In genomic region chr16:83532634-83533033, GRCh38 we compare ENCODE assay signal across 20 cellular contexts.
"Had no signal": no experiment of that assay in that cellular context is flagged by ENCODE, and none has a peak within 500 bp of the region (broad histone marks: within the 10 kb centered on the region; RNA-seq: fewer than 3 reads in every experiment).

No MANE protein-coding gene starts in this region.

- H3K27me3 ChIP-seq: colonic mucosa, sigmoid colon, tibial artery had no signal

- H3K27ac ChIP-seq: colonic mucosa, parathyroid adenoma, sigmoid colon, tibial artery, WERI-Rb-1 had no signal

- H3K27me3 Mint-ChIP-seq: activated naive CD4-positive, alpha-beta T cell treated with anti-CD3 and anti-CD28 coated beads, Interleukin-2, amount 10 ng/mL, durations not matched to agents 7 days and 5 days; central memory CD8-positive, alpha-beta T cell; T-helper 17 cell had no signal

- H3K36me3 Mint-ChIP-seq: activated naive CD4-positive, alpha-beta T cell treated with anti-CD3 and anti-CD28 coated beads, Interleukin-2, amount 10 ng/mL, durations not matched to agents 7 days and 5 days; immature natural killer cell; naive thymus-derived CD8-positive, alpha-beta T cell had no signal

- H3K4me3 Mint-ChIP-seq: activated naive CD4-positive, alpha-beta T cell treated with anti-CD3 and anti-CD28 coated beads, Interleukin-2, amount 10 ng/mL, durations not matched to agents 7 days and 5 days; central memory CD8-positive, alpha-beta T cell; immature natural killer cell; naive thymus-derived CD8-positive, alpha-beta T cell; T-helper 17 cell had no signal

- H3K4me3 ChIP-seq: colonic mucosa, mucosa of descending colon, sigmoid colon, tibial artery had no signal

- H3K9ac ChIP-seq: parathyroid adenoma had no signal

- H3K4me1 ChIP-seq: colonic mucosa, parathyroid adenoma, sigmoid colon, tibial artery had no signal

- H3K9me3 Mint-ChIP-seq: immature natural killer cell had no signal

- DNase-seq: activated CD4-positive, alpha-beta T cell treated with anti-CD3 and anti-CD28 coated beads for 1 hour; activated CD8-positive, alpha-beta memory T cell treated with anti-CD3 and anti-CD28 coated beads for 24 hours; activated CD8-positive, alpha-beta memory T cell treated with anti-CD3 and anti-CD28 coated beads, Interleukin-2, amount 50 U/mL, for 48 hours; activated effector memory CD4-positive, alpha-beta T cell treated with Interleukin-2 at 50 U/mL for 16 hours; activated naive CD4-positive, alpha-beta T cell treated with anti-CD3 and anti-CD28 coated beads, Interleukin-2, amount 10 ng/mL, durations not matched to agents 7 days and 5 days; activated T-cell treated with anti-CD3 and anti-CD28 coated beads, Interleukin-2, amount 50 U/mL, for 48 hours; aorta; colonic mucosa; immature natural killer cell; left ventricle myocardium superior; mucosa of descending colon; naive thymus-derived CD8-positive, alpha-beta T cell; sigmoid colon; stimulated activated CD8-positive, alpha-beta memory T cell treated with anti-CD3 and anti-CD28 coated beads, Interleukin-4, amount 100 ng/mL, for 48 hours; stimulated activated naive CD4-positive, alpha-beta T cell; T-helper 17 cell; tibial artery; WERI-Rb-1 had no signal

- H2AFZ ChIP-seq: parathyroid adenoma had no signal

- H3K36me3 ChIP-seq: colonic mucosa, sigmoid colon, tibial artery, WERI-Rb-1 had no signal

- H3K27ac Mint-ChIP-seq: activated naive CD4-positive, alpha-beta T cell treated with anti-CD3 and anti-CD28 coated beads, Interleukin-2, amount 10 ng/mL, durations not matched to agents 7 days and 5 days; immature natural killer cell; naive thymus-derived CD8-positive, alpha-beta T cell; T-helper 17 cell had no signal

- H3K79me2 ChIP-seq: parathyroid adenoma had no signal

- ATAC-seq: left ventricle myocardium superior; mucosa of descending colon; naive thymus-derived CD8-positive, alpha-beta T cell; T-helper 17 cell had no signal

- H3K4me1 Mint-ChIP-seq: activated naive CD4-positive, alpha-beta T cell treated with anti-CD3 and anti-CD28 coated beads, Interleukin-2, amount 10 ng/mL, durations not matched to agents 7 days and 5 days; central memory CD8-positive, alpha-beta T cell; immature natural killer cell; naive thymus-derived CD8-positive, alpha-beta T cell; T-helper 17 cell had no signal

- H3K9me3 ChIP-seq: colonic mucosa, mucosa of descending colon, sigmoid colon, tibial artery had no signal
